9 cellular contexts compared by ENCODE assay signal in the genomic region with DNA sequence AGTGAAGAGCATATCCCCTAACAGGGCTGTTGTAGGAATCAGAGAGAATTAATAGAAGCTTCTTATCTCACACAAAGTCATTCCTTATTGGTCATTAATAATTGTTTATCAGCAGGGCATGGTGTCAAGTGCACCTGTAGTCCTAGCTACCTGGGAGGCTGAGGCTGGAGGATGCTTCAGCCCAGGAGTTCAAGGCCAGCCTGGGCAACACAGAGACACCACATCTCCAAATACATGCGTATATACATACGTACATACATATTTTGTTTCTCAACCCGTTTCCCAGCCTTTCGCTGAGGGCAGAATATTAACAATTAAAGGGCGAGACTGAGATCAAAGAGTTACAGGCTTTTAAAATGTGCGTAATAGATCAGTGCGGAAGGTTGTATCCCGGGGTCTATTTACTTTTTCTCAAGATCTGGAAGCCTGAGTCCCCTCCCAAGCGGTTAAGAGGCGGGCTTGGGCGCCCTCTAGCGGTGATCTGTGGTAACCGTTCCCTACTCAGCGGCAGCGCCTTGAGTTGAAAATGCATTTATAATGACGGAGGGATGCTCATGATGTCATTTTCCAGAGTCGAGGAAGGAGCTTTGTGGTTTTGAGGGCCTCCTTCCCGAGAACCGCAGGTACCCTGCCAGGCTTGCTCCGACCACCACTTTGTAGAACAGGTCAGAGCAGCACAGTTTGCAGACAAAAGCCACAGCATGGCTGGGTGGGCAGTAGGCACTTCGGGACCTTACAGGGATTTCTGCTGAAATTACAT.
DNase-seq lines count a peak whose midpoint lies in the region; ATAC-seq and TF ChIP-seq lines count a peak whose summit lies in the region.
"Had no signal": no experiment of that assay in that cellular context is flagged by ENCODE, and none has a peak within 500 bp of the region (broad histone marks: within the 10 kb centered on the region; RNA-seq: fewer than 3 reads in every experiment).

No MANE protein-coding gene starts in this region.

- no peaks in the 10 kb centered on the region for H3K36me3 Mint-ChIP-seq in activated T-cell treated with anti-CD3 and anti-CD28 coated beads, Interleukin-2, amount 50 U/mL, for 24 hours (ENCODE audit: low read depth)
- H3K36me3 Mint-ChIP-seq in natural killer cell treated with Interleukin-12 subunit alpha and Interleukin-12 subunit beta and Interleukin-15 and Interleukin-18, amount 100 ng/mL, for 72 hours, result no peaks in the 10 kb centered on the region
- H3K36me3 Mint-ChIP-seq in stimulated activated memory B cell treated with anti-CD40 and anti-IgM and Interleukin-4, amounts not matched to agents 10 μg/mL and 1 μg/mL and 100 μg/mL, for 72 hours, result no peaks in the 10 kb centered on the region

- H3K27me3 Mint-ChIP-seq in activated T-cell treated with anti-CD3 and anti-CD28 coated beads, Interleukin-2, amount 50 U/mL, for 24 hours, result peaks cover 8% of the 10 kb centered on the region
- peaks cover 9 to 24% of the 10 kb centered on the region in 2 donors for H3K27me3 Mint-ChIP-seq in natural killer cell treated with Interleukin-12 subunit alpha and Interleukin-12 subunit beta and Interleukin-15 and Interleukin-18, amount 100 ng/mL, for 72 hours
- H3K27me3 Mint-ChIP-seq in stimulated activated memory B cell treated with anti-CD40 and anti-IgM and Interleukin-4, amounts not matched to agents 10 μg/mL and 1 μg/mL and 100 μg/mL, for 72 hours, result peaks cover 25% of the 10 kb centered on the region

- no peaks in the 10 kb centered on the region for H3K9me3 Mint-ChIP-seq in activated T-cell treated with anti-CD3 and anti-CD28 coated beads, Interleukin-2, amount 50 U/mL, for 24 hours
- H3K9me3 Mint-ChIP-seq in natural killer cell treated with Interleukin-12 subunit alpha and Interleukin-12 subunit beta and Interleukin-15 and Interleukin-18, amount 100 ng/mL, for 72 hours, result no peaks in the 10 kb centered on the region
- peaks cover 3% of the 10 kb centered on the region for H3K9me3 Mint-ChIP-seq in stimulated activated memory B cell treated with anti-CD40 and anti-IgM and Interleukin-4, amounts not matched to agents 10 μg/mL and 1 μg/mL and 100 μg/mL, for 72 hours
- H3K9me3 Mint-ChIP-seq: stimulated activated naive CD8-positive, alpha-beta T cell treated with anti-CD3 and anti-CD28 coated beads, Interleukin-15, Interleukin-2, amounts not matched to agents 100 ng/mL and 50 ng/mL, for 24 hours had no signal

- H3K4me3 ChIP-seq in GM12864 (ENCODE audit: low read depth, low read length), result no peak overlapping the region
- H3K4me3 ChIP-seq in Jurkat, Clone E6-1 (ENCODE audit: low read length), result no peak overlapping the region; the same call in 1 of the 2 replicates

- peak; percentile 61 to 65 for ATAC-seq in natural killer cell treated with Interleukin-12 subunit alpha and Interleukin-12 subunit beta and Interleukin-15 and Interleukin-18, amount 100 ng/mL, for 72 hours
- ATAC-seq in stimulated activated memory B cell treated with anti-CD40 and anti-IgM and Interleukin-4, amounts not matched to agents 10 μg/mL and 1 μg/mL and 100 μg/mL, for 72 hours, result peak; percentile 52
- ATAC-seq in GM21447 (IDR thresholded peaks at IDR 0.05; ENCODE audit: unreplicated experiment), result no peak

- H3K4me1 Mint-ChIP-seq in activated T-cell treated with anti-CD3 and anti-CD28 coated beads, Interleukin-2, amount 50 U/mL, for 24 hours (ENCODE audit: low read depth), result no peaks in the 10 kb centered on the region
- H3K4me1 Mint-ChIP-seq in natural killer cell treated with Interleukin-12 subunit alpha and Interleukin-12 subunit beta and Interleukin-15 and Interleukin-18, amount 100 ng/mL, for 72 hours (ENCODE audit: low read depth in 2 of 2), result peaks cover 0 to 4% of the 10 kb centered on the region in 2 donors
- H3K4me1 Mint-ChIP-seq in stimulated activated memory B cell treated with anti-CD40 and anti-IgM and Interleukin-4, amounts not matched to agents 10 μg/mL and 1 μg/mL and 100 μg/mL, for 72 hours, result peaks cover 7% of the 10 kb centered on the region

- TF ChIP-seq CTCF in GM12864 (IDR thresholded peaks at IDR 0.05; ENCODE audit: low read depth, low read length, missing control alignments), result peak; percentile 95

- H3K27ac Mint-ChIP-seq in activated T-cell treated with anti-CD3 and anti-CD28 coated beads, Interleukin-2, amount 50 U/mL, for 24 hours, result no peak overlapping the region
- H3K27ac Mint-ChIP-seq in natural killer cell treated with Interleukin-12 subunit alpha and Interleukin-12 subunit beta and Interleukin-15 and Interleukin-18, amount 100 ng/mL, for 72 hours, result no peak overlapping the region
- no peak overlapping the region for H3K27ac Mint-ChIP-seq in stimulated activated memory B cell treated with anti-CD40 and anti-IgM and Interleukin-4, amounts not matched to agents 10 μg/mL and 1 μg/mL and 100 μg/mL, for 72 hours
- H3K27ac Mint-ChIP-seq: stimulated activated naive CD8-positive, alpha-beta T cell treated with anti-CD3 and anti-CD28 coated beads, Interleukin-15, Interleukin-2, amounts not matched to agents 100 ng/mL and 50 ng/mL, for 24 hours had no signal

- DNase-seq in GM12864 (ENCODE audit: low read depth), result no peak
- DNase-seq in Jurkat, Clone E6-1 (ENCODE audit: low read depth, low spot score), result peak; percentile 54
- DNase-seq in OCI-M1 (lab: John Stamatoyannopoulos, UW), result peak; percentile 72
- DNase-seq in activated T-cell treated with anti-CD3 and anti-CD28 coated beads, Interleukin-2, amount 50 U/mL, for 24 hours, result peak; percentile 82
- peak; percentile 31 for DNase-seq in fibroblast of gingiva (ENCODE audit: low read depth)
- peak; percentile 83 for DNase-seq in natural killer cell treated with Interleukin-12 subunit alpha and Interleukin-12 subunit beta and Interleukin-15 and Interleukin-18, amount 100 ng/mL, for 72 hours (ENCODE audit: low spot score)

- no peak overlapping the region for H3K4me3 Mint-ChIP-seq in activated T-cell treated with anti-CD3 and anti-CD28 coated beads, Interleukin-2, amount 50 U/mL, for 24 hours
- H3K4me3 Mint-ChIP-seq in natural killer cell treated with Interleukin-12 subunit alpha and Interleukin-12 subunit beta and Interleukin-15 and Interleukin-18, amount 100 ng/mL, for 72 hours, result no peak overlapping the region
- H3K4me3 Mint-ChIP-seq in stimulated activated memory B cell treated with anti-CD40 and anti-IgM and Interleukin-4, amounts not matched to agents 10 μg/mL and 1 μg/mL and 100 μg/mL, for 72 hours, result no peak overlapping the region
- H3K4me3 Mint-ChIP-seq: stimulated activated naive CD8-positive, alpha-beta T cell treated with anti-CD3 and anti-CD28 coated beads, Interleukin-15, Interleukin-2, amounts not matched to agents 100 ng/mL and 50 ng/mL, for 24 hours had no signal
